ENCODE assay signal across 8 cellular contexts in genomic region chr11:66080055-66080817, GRCh38. TPM values are rescaled to one million over a fixed set of nuclear protein-coding genes. Genes with fewer than 3 reads are reported as not detected.
DNase-seq lines count a peak whose midpoint lies in the region; ATAC-seq and TF ChIP-seq lines count a peak whose summit lies in the region.

No MANE protein-coding gene starts in this region.

- H3K27ac ChIP-seq in OCI-LY1 (ENCODE audit: low read depth, low read length, poor library complexity, severe bottlenecking) (peak overlapping the region; percentile 96), neuronal stem cell (replicated peaks; ENCODE audit: low read length) (no peak overlapping the region)

- H3K36me3 ChIP-seq in BE2C, result no peaks in the 10 kb centered on the region; the same call in 1 of the 2 replicates
- H3K36me3 ChIP-seq in OCI-LY1 (ENCODE audit: insufficient read depth, low read length), result peaks cover 17% of the 10 kb centered on the region
- H3K36me3 ChIP-seq in neuronal stem cell (replicated peaks in 1 of 2; ENCODE audit: control insufficient read depth in 2 of 2, insufficient read depth in 2 of 2, low read length in 2 of 2), result peaks cover 0 to 11% of the 10 kb centered on the region in 2 donors

- H3K18ac ChIP-seq in neuronal stem cell (ENCODE audit: low read length), result no peak overlapping the region

- no peaks in the 10 kb centered on the region for H3K9me2 ChIP-seq in OCI-LY1 (ENCODE audit: low read depth, low read length)

- no peak overlapping the region for H2AK5ac ChIP-seq in neuronal stem cell (ENCODE audit: low read depth, low read length)

- no peaks in the 10 kb centered on the region for H3K79me1 ChIP-seq in neuronal stem cell (ENCODE audit: low read depth, low read length)

- no peak overlapping the region for H2BK120ac ChIP-seq in neuronal stem cell (ENCODE audit: low read depth, low read length)

- no peak overlapping the region for H2BK12ac ChIP-seq in neuronal stem cell (ENCODE audit: low read length)

- H2BK5ac ChIP-seq in neuronal stem cell (ENCODE audit: low read length), result no peak overlapping the region

- H2AFZ ChIP-seq in OCI-LY1 (ENCODE audit: low read length) (no peak overlapping the region), neuronal stem cell (ENCODE audit: low read length) (no peak overlapping the region)

- H3K4me1 ChIP-seq in BE2C, result peaks cover 41% of the 10 kb centered on the region
- H3K4me1 ChIP-seq in OCI-LY1 (ENCODE audit: insufficient read depth, low read length, severe bottlenecking), result peaks cover 83% of the 10 kb centered on the region
- peaks cover 0 to 2% of the 10 kb centered on the region in 2 donors for H3K4me1 ChIP-seq in neuronal stem cell (ENCODE audit: control insufficient read depth in 2 of 2, insufficient read depth in 1 of 2, low read depth in 1 of 2, low read length in 2 of 2)

- H3K9me3 ChIP-seq in BE2C (no peaks in the 10 kb centered on the region), OCI-LY1 (ENCODE audit: low read length) (no peaks in the 10 kb centered on the region), neuronal stem cell (replicated peaks in 1 of 2; ENCODE audit: control insufficient read depth in 2 of 2, insufficient read depth in 1 of 2, low read depth in 1 of 2, low read length in 2 of 2) (no peaks in the 10 kb centered on the region)

- peaks cover 59% of the 10 kb centered on the region for H3K4me1 Mint-ChIP-seq in activated T-helper 2 cell treated with anti-CD3 and anti-CD28 coated beads, Interferon-gamma antibody, Interleukin-2, Interleukin-4, amounts not matched to agents 10 μg/mL and 5 μg/mL and 100 μg/mL, durations not matched to agents 14 hours and 24 hours and 36 hours (ENCODE audit: low read depth)
- peaks cover 65 to 82% of the 10 kb centered on the region in 2 donors for H3K4me1 Mint-ChIP-seq in immature natural killer cell

- DNase-seq in BE2C (peak; percentile 54), immature natural killer cell (peak in 2 of 3 donors; percentile 27 to 42), neuronal stem cell (ENCODE audit: low spot score) (no peak)
- peak; percentile 38 for DNase-seq in activated T-helper 2 cell treated with anti-CD3 and anti-CD28 coated beads, Interferon-gamma antibody, Interleukin-2, Interleukin-4, amounts not matched to agents 10 μg/mL and 5 μg/mL and 100 μg/mL, durations not matched to agents 14 hours and 24 hours and 36 hours (ENCODE audit: low spot score)
- DNase-seq in stimulated activated CD4-positive, alpha-beta T cell treated with anti-CD3 and anti-CD28 coated beads, TNF-alpha, amount 100 ng/mL, for 48 hours (ENCODE audit: low read depth in 3 of 3), result peak in 2 of 3 donors; percentile 56 to 69

- H3K4me3 ChIP-seq in BE2C (ENCODE audit: low read depth, low read length), result no peak overlapping the region
- peak overlapping the region; percentile 13 for H3K4me3 ChIP-seq in OCI-LY1 (ENCODE audit: low read depth, low read length, poor library complexity, severe bottlenecking)
- no peak overlapping the region for H3K4me3 ChIP-seq in neuronal stem cell (ENCODE audit: low read length in 2 of 2)

- no peak overlapping the region for H3K23ac ChIP-seq in neuronal stem cell (ENCODE audit: low read depth, low read length, poor library complexity)

- H3K27me3 ChIP-seq in BE2C (no peaks in the 10 kb centered on the region), OCI-LY1 (ENCODE audit: insufficient read depth, low read length) (no peaks in the 10 kb centered on the region), neuronal stem cell (ENCODE audit: control insufficient read depth in 3 of 3, insufficient read depth in 3 of 3, low read depth in 1 of 3, low read length in 3 of 3) (no peaks in the 10 kb centered on the region)

- no peak for ATAC-seq in GM21447 (IDR thresholded peaks at IDR 0.05; ENCODE audit: unreplicated experiment)
- ATAC-seq in HG02870 (IDR thresholded peaks at IDR 0.05; ENCODE audit: unreplicated experiment), result no peak

- no peaks in the 10 kb centered on the region for H3K9me3 Mint-ChIP-seq in activated T-helper 2 cell treated with anti-CD3 and anti-CD28 coated beads, Interferon-gamma antibody, Interleukin-2, Interleukin-4, amounts not matched to agents 10 μg/mL and 5 μg/mL and 100 μg/mL, durations not matched to agents 14 hours and 24 hours and 36 hours
- H3K9me3 Mint-ChIP-seq in immature natural killer cell, result no peaks in the 10 kb centered on the region

- no peak overlapping the region for H2BK15ac ChIP-seq in neuronal stem cell (ENCODE audit: low read length)

- H3F3A ChIP-seq in OCI-LY1 (ENCODE audit: insufficient read depth, low read length), result 0 out of 2 replicates have a peak, but pooled peaks cover 5% of the 10 kb centered on the region

- no peaks in the 10 kb centered on the region for H4K20me1 ChIP-seq in OCI-LY1 (ENCODE audit: insufficient read depth, low read length)

- H3K4me3 Mint-ChIP-seq in activated T-helper 2 cell treated with anti-CD3 and anti-CD28 coated beads, Interferon-gamma antibody, Interleukin-2, Interleukin-4, amounts not matched to agents 10 μg/mL and 5 μg/mL and 100 μg/mL, durations not matched to agents 14 hours and 24 hours and 36 hours (ENCODE audit: low read depth), result peak overlapping the region; percentile 55
- peak overlapping the region; percentile 85 to 97 (median 92) for H3K4me3 Mint-ChIP-seq in immature natural killer cell

- peaks cover 40% of the 10 kb centered on the region for H3K36me3 Mint-ChIP-seq in activated T-helper 2 cell treated with anti-CD3 and anti-CD28 coated beads, Interferon-gamma antibody, Interleukin-2, Interleukin-4, amounts not matched to agents 10 μg/mL and 5 μg/mL and 100 μg/mL, durations not matched to agents 14 hours and 24 hours and 36 hours (ENCODE audit: low read depth)
- H3K36me3 Mint-ChIP-seq in immature natural killer cell, result peaks cover 7 to 15% (median 8%) of the 10 kb centered on the region in 3 donors

- H4K8ac ChIP-seq in neuronal stem cell (ENCODE audit: low read depth, low read length), result no peak overlapping the region

- H3K4ac ChIP-seq in neuronal stem cell (ENCODE audit: low read length), result no peak overlapping the region

- WGBS in neuronal stem cell (ENCODE audit: extremely low coverage in 2 of 2, insufficient read length in 2 of 2, insufficient replicate concordance in 1 of 2), 2 donors, result no CpG with 5 or more reads among the region's 9 CpGs

- intact Hi-C loops in activated T-helper 2 cell treated with anti-CD3 and anti-CD28 coated beads, Interferon-gamma antibody, Interleukin-2, Interleukin-4, amounts not matched to agents 10 μg/mL and 5 μg/mL and 100 μg/mL, durations not matched to agents 14 hours and 24 hours and 36 hours (cut with micrococcal nuclease), result loop anchor here (1.0 to 2.0 kb wide), 4 partner anchors 9 to 55 kb away; no protein-coding TSS in a partner anchor

- no peak overlapping the region for H4K91ac ChIP-seq in neuronal stem cell (ENCODE audit: low read depth, low read length, poor library complexity)

- H3K4me2 ChIP-seq in OCI-LY1 (ENCODE audit: low read length) (peak overlapping the region; percentile 61), neuronal stem cell (ENCODE audit: insufficient read depth, low read length, poor library complexity, severe bottlenecking) (no peak overlapping the region)

- H3K79me2 ChIP-seq in OCI-LY1 (ENCODE audit: insufficient read depth, low read length), result peaks cover 52% of the 10 kb centered on the region

- H3K27me3 Mint-ChIP-seq in activated T-helper 2 cell treated with anti-CD3 and anti-CD28 coated beads, Interferon-gamma antibody, Interleukin-2, Interleukin-4, amounts not matched to agents 10 μg/mL and 5 μg/mL and 100 μg/mL, durations not matched to agents 14 hours and 24 hours and 36 hours (ENCODE audit: low read depth), result no peaks in the 10 kb centered on the region
- peaks cover 0 to 1% (median 0%) of the 10 kb centered on the region in 3 donors for H3K27me3 Mint-ChIP-seq in immature natural killer cell (ENCODE audit: low read depth in 3 of 3)

- H3K14ac ChIP-seq in neuronal stem cell (ENCODE audit: low read length), result no peak overlapping the region

- no peak for TF ChIP-seq CTCF in BE2C (IDR thresholded peaks at IDR 0.05; ENCODE audit: low read depth, low read length)
- TF ChIP-seq CTCF in OCI-LY1 (IDR thresholded peaks at IDR 0.05; ENCODE audit: low read length), result no peak

- H3K9ac ChIP-seq in OCI-LY1 (ENCODE audit: low read length) (peak overlapping the region; percentile 29), neuronal stem cell (ENCODE audit: low read depth, low read length, poor library complexity) (no peak overlapping the region)

- peak overlapping the region; percentile 97 for H3K27ac Mint-ChIP-seq in activated T-helper 2 cell treated with anti-CD3 and anti-CD28 coated beads, Interferon-gamma antibody, Interleukin-2, Interleukin-4, amounts not matched to agents 10 μg/mL and 5 μg/mL and 100 μg/mL, durations not matched to agents 14 hours and 24 hours and 36 hours
- H3K27ac Mint-ChIP-seq in immature natural killer cell, result peak overlapping the region; percentile 92 to 99 (median 96)

RNA-seq across cellular contexts. Expression of gene PACS1, which starts 10.2 kb away (rescaled TPM):
- polyA plus RNA-seq in BE2C (2012; ENCODE audit: insufficient read depth, insufficient read length, low read depth), result 14.9 TPM
- total RNA-seq in activated T-helper 2 cell treated with anti-CD3 and anti-CD28 coated beads, Interferon-gamma antibody, Interleukin-2, Interleukin-4, amounts not matched to agents 10 μg/mL and 5 μg/mL and 100 μg/mL, durations not matched to agents 14 hours and 24 hours and 36 hours, result 75.6 and 83.7 TPM in 2 replicates
- polyA plus RNA-seq in immature natural killer cell, result 10 to 100 TPM; 10.0 to 72.3 (median 23.9) TPM
- polyA plus RNA-seq in neuronal stem cell (2013, experiment 1 of 2), result 20.7 TPM
- 21.7 TPM for polyA plus RNA-seq in neuronal stem cell (2013, experiment 2 of 2)

RNA-seq across cellular contexts. Expression of gene SF3B2, which starts 28.1 kb away (rescaled TPM):
- polyA plus RNA-seq in BE2C (2012; ENCODE audit: insufficient read depth, insufficient read length, low read depth), result 410 TPM
- 252 and 268 TPM in 2 replicates for total RNA-seq in activated T-helper 2 cell treated with anti-CD3 and anti-CD28 coated beads, Interferon-gamma antibody, Interleukin-2, Interleukin-4, amounts not matched to agents 10 μg/mL and 5 μg/mL and 100 μg/mL, durations not matched to agents 14 hours and 24 hours and 36 hours
- 100 to 1,000 TPM in 1 of 3 donors, 10 to 100 TPM in 2; 71.7 to 141 (median 76.7) TPM for polyA plus RNA-seq in immature natural killer cell
- 125 TPM for polyA plus RNA-seq in neuronal stem cell (2013, experiment 1 of 2)
- polyA plus RNA-seq in neuronal stem cell (2013, experiment 2 of 2), result 126 TPM

RNA-seq across cellular contexts. Expression of gene GAL3ST3, which starts 31.3 kb away (rescaled TPM):
- 6.3 TPM for polyA plus RNA-seq in BE2C (2012; ENCODE audit: insufficient read depth, insufficient read length, low read depth)
- total RNA-seq in activated T-helper 2 cell treated with anti-CD3 and anti-CD28 coated beads, Interferon-gamma antibody, Interleukin-2, Interleukin-4, amounts not matched to agents 10 μg/mL and 5 μg/mL and 100 μg/mL, durations not matched to agents 14 hours and 24 hours and 36 hours, result 0.18 TPM in 1 of 2 replicates, not detected in the other
- not detected for polyA plus RNA-seq in immature natural killer cell
- polyA plus RNA-seq in neuronal stem cell (2013, experiment 1 of 2), result 24.0 TPM
- 23.0 TPM for polyA plus RNA-seq in neuronal stem cell (2013, experiment 2 of 2)

RNA-seq across cellular contexts. Expression of gene CATSPER1, which starts 54.0 kb away (rescaled TPM):
- not detected for polyA plus RNA-seq in BE2C (2012; ENCODE audit: insufficient read depth, insufficient read length, low read depth)
- total RNA-seq in activated T-helper 2 cell treated with anti-CD3 and anti-CD28 coated beads, Interferon-gamma antibody, Interleukin-2, Interleukin-4, amounts not matched to agents 10 μg/mL and 5 μg/mL and 100 μg/mL, durations not matched to agents 14 hours and 24 hours and 36 hours, result 0.46 and 0.78 TPM in 2 replicates
- 10 to 100 TPM; 17.2 to 41.1 (median 20.8) TPM for polyA plus RNA-seq in immature natural killer cell
- polyA plus RNA-seq in neuronal stem cell (2013, experiment 1 of 2), result 0.07 TPM
- not detected for polyA plus RNA-seq in neuronal stem cell (2013, experiment 2 of 2)
